8 cellular contexts compared by ENCODE assay signal in the genomic region with DNA sequence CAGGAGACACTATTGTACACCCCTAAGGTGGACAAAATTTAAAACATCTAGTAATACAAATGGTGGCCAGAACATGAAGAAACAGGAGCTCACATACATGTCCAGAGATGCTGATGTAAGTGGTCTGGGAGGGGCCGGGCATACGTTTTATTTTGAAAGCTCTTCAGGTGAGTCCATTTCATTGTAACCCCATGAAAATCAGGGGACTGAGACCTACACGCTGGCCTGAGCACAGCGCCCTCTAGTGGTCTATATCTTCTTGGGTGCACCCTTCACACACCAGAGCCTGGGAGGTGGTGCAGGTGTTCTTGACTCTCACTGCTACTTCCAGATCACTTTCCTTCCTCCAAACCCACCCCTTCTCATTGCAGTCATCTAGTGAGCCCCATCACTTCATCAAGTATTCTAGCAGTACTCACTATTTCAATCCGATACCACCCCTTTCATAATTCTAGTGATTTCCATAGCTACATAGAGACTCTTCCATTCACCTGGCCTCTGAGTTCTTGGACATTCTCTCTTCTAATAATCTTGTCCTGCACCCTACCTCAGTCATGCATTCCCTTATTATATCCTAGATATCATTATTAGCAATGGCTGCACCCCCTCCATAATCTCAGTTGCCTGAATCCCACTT. TPM values are rescaled to one million over a fixed set of nuclear protein-coding genes. Genes with fewer than 3 reads are reported as not detected.
DNase-seq lines count a peak whose midpoint lies in the region; ATAC-seq and TF ChIP-seq lines count a peak whose summit lies in the region.

No MANE protein-coding gene starts in this region.

- intact Hi-C loops in dorsolateral prefrontal cortex (cut with DNase I) = no loop called here

- H3K4me3 ChIP-seq in dorsolateral prefrontal cortex = no peak overlapping the region
- H3K4me3 ChIP-seq in neural progenitor cell = no peak overlapping the region

- no peak overlapping the region for H2AFZ ChIP-seq in neural progenitor cell (replicated peaks)

- no peak overlapping the region for H3K4me3 Mint-ChIP-seq in neural progenitor cell

- no peaks in the 10 kb centered on the region for H4K20me1 ChIP-seq in neural progenitor cell (ENCODE audit: low read depth)

- H3K27me3 Mint-ChIP-seq in neural progenitor cell (ENCODE audit: insufficient read depth, low read depth) = peaks cover 3% of the 10 kb centered on the region

- no peaks in the 10 kb centered on the region for H3F3A ChIP-seq in neural progenitor cell (ENCODE audit: low read depth)

- H3K9me3 ChIP-seq in neural progenitor cell (ENCODE audit: low read depth) = no peaks in the 10 kb centered on the region

- peak; percentile 94 for TF ChIP-seq CTCF in LNCAP (IDR thresholded peaks at IDR 0.05)
- TF ChIP-seq CTCF in dorsolateral prefrontal cortex (IDR thresholded peaks at IDR 0.05 in 54 of 56, conservative IDR thresholded peaks at IDR 0.05 in 2 of 56; ENCODE audit: low read depth in 1 of 56, partially characterized antibody in 56 of 56) = peak in 53 of 56 donors; percentile 28 to 69 (median 55)
- peak; percentile 93 for TF ChIP-seq CTCF in neural progenitor cell (IDR thresholded peaks at IDR 0.05)

- DNase-seq in COLO668 (lab: John Stamatoyannopoulos, UW; ENCODE audit: unreplicated experiment) (peak; percentile 57), dorsolateral prefrontal cortex (no peak), neural progenitor cell (ENCODE audit: low spot score) (peak; percentile 89), occipital lobe (lab: John Stamatoyannopoulos, UW) (no peak)
- DNase-seq in activated CD4-positive, CD25-positive, alpha-beta regulatory T cell treated with anti-CD3 and anti-CD28 coated beads, Interleukin-2, amount 50 U/mL, for 72 hours = peak; percentile 63

- TF ChIP-seq POLR2A in GM18505 (IDR thresholded peaks at IDR 0.05; ENCODE audit: borderline replicate concordance, extremely low read depth, insufficient read depth, insufficient read length) = no peak

- no peak overlapping the region for H3K4me2 ChIP-seq in neural progenitor cell

- no peaks in the 10 kb centered on the region for H3K27me3 ChIP-seq in dorsolateral prefrontal cortex
- H3K27me3 ChIP-seq in neural progenitor cell = no peaks in the 10 kb centered on the region

- no peaks in the 10 kb centered on the region for H3K79me2 ChIP-seq in neural progenitor cell (ENCODE audit: low read depth)

- no peaks in the 10 kb centered on the region for H3K36me3 ChIP-seq in neural progenitor cell

- H3K27ac Mint-ChIP-seq in neural progenitor cell = no peak overlapping the region

- no peak overlapping the region for H3K27ac ChIP-seq in dorsolateral prefrontal cortex
- no peak overlapping the region for H3K27ac ChIP-seq in neural progenitor cell

- H3K4me1 ChIP-seq in neural progenitor cell = no peaks in the 10 kb centered on the region

- H3K4me1 Mint-ChIP-seq in neural progenitor cell = peaks cover 3% of the 10 kb centered on the region

- H3K9me3 Mint-ChIP-seq in neural progenitor cell = no peaks in the 10 kb centered on the region

- no peak overlapping the region for H3K9ac ChIP-seq in neural progenitor cell

- ATAC-seq in GM19438 (IDR thresholded peaks at IDR 0.05; ENCODE audit: low read depth, unreplicated experiment) (peak; percentile 48), GM18505 (IDR thresholded peaks at IDR 0.05; ENCODE audit: unreplicated experiment) (no peak)

- H3K36me3 Mint-ChIP-seq in neural progenitor cell = no peaks in the 10 kb centered on the region

RNA-seq across cellular contexts. Expression of a gene that starts 4.3 kb away (rescaled TPM):
- total RNA-seq in dorsolateral prefrontal cortex (1 to 10 TPM; 1.1 to 8.9 (median 3.7) TPM), neural progenitor cell (ENCODE audit: low replicate concordance) (0.06 and 0.07 TPM in 2 replicates), occipital lobe (1.9 TPM)

RNA-seq across cellular contexts. Expression of a gene that starts 6.7 kb away (rescaled TPM):
- total RNA-seq in dorsolateral prefrontal cortex = 10 to 100 TPM in 86 of 120 experiments, 1 to 10 TPM in 34; 4.5 to 26.2 (median 12.7) TPM
- 5.1 and 7.4 TPM in 2 replicates for total RNA-seq in neural progenitor cell (ENCODE audit: low replicate concordance)
- total RNA-seq in occipital lobe = 10.9 TPM

RNA-seq across cellular contexts. Expression of a gene that starts 56.3 kb away (rescaled TPM):
- total RNA-seq in dorsolateral prefrontal cortex (10 to 100 TPM in 39 of 120 experiments, 1 to 10 TPM in 81; 1.4 to 23.9 (median 8.6) TPM), neural progenitor cell (ENCODE audit: low replicate concordance) (0.03 TPM in 1 of 2 replicates, not detected in the other), occipital lobe (10.5 TPM)

Comparison
In these comparisons a context has a peak if more than half of its experiments do, and no peak if none do; other contexts are left out.
1. DNase-seq: peak in COLO668 (single experiment), activated CD4-positive, CD25-positive, alpha-beta regulatory T cell treated with anti-CD3 and anti-CD28 coated beads, Interleukin-2, amount 50 U/mL, for 72 hours (single experiment) and neural progenitor cell (single experiment); none in dorsolateral prefrontal cortex (0 of 10) and occipital lobe (single experiment).
2. Peak in every context shown above with its lines, with median percentiles within 50 percentile points of each other: CTCF ChIP-seq.